ENCODE assay signal across 25 cellular contexts in the genomic region with DNA sequence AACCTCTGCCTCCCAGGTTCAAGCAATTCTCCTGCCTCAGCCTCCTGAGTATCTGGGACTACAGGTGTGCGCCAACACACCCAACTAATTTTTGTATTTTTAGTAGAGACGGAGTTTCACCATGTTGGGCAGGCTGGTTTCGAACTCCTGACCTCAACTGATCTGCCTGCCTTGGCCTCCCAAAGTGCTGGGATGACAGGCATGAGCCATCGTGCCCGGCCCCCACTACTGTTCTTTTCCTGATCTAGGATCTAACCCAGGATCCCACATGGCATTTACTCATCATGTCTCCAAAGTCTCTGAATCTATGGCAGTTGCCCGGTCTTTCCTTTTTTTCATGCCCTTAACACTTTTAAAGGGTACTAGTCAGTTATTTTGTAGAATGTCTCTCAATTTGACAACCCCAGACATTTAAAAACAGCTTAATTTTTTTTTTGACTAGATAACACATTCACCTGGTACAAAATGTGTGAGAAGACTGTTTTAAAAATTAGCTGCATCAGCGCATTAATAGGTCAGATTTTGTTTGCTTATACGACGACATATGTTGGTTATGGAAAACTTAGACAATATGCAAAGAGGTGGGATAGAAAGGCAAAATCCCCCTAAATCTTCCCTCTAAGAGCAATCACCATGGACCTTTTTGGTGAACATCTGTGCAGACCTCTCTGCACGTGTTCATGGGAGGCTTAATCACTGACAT. TPM values are rescaled to one million over a fixed set of nuclear protein-coding genes. Genes with fewer than 3 reads are reported as not detected.
DNase-seq lines count a peak whose midpoint lies in the region; ATAC-seq, FAIRE-seq and TF ChIP-seq lines count a peak whose summit lies in the region.
"Had no signal": no experiment of that assay in that cellular context is flagged by ENCODE, and none has a peak within 500 bp of the region (broad histone marks: within the 10 kb centered on the region; RNA-seq: fewer than 3 reads in every experiment).

No MANE protein-coding gene starts in this region.

- no peak overlapping the region for H3K4me3 Mint-ChIP-seq in CD14-positive monocyte

- no peak for TF ChIP-seq CTCF in RWPE2 (IDR thresholded peaks at IDR 0.05; ENCODE audit: poor library complexity, severe bottlenecking)
- no peak for TF ChIP-seq CTCF in coronary artery (IDR thresholded peaks at IDR 0.05)
- TF ChIP-seq CTCF in prostate gland (IDR thresholded peaks at IDR 0.05) = no peak
- TF ChIP-seq CTCF in upper lobe of left lung (IDR thresholded peaks at IDR 0.05) = no peak
- TF ChIP-seq CTCF in CD14-positive monocyte (IDR thresholded peaks at IDR 0.05) = no peak

- FAIRE-seq in frontal cortex (lab: Jason Lieb, UNC) = no peak
- FAIRE-seq: D721Med, endometrium, G401.6 had no signal

- H3K9me3 Mint-ChIP-seq in CD14-positive monocyte = peaks cover 0 to 3% (median 0%) of the 10 kb centered on the region in 7 donors
- H3K9me3 Mint-ChIP-seq: natural killer cell had no signal

- H3K27ac ChIP-seq in RWPE2 (ENCODE audit: poor library complexity, severe bottlenecking) = peak overlapping the region; percentile 63
- H3K27ac ChIP-seq in coronary artery = peak overlapping the region; percentile 97 to 99
- H3K27ac ChIP-seq in prostate gland = peak overlapping the region; percentile 87 to 94
- peak overlapping the region; percentile 80 to 89 (median 86) for H3K27ac ChIP-seq in upper lobe of left lung
- H3K27ac ChIP-seq: BLaER1 had no signal

- ATAC-seq in RWPE2 (ENCODE audit: low read depth) (no peak), upper lobe of left lung (ENCODE audit: low FRiP score in 2 of 2) (no peak), GM19455 (IDR thresholded peaks at IDR 0.05; ENCODE audit: unreplicated experiment) (no peak)
- ATAC-seq: natural killer cell; stimulated activated naive CD8-positive, alpha-beta T cell treated with anti-CD3 and anti-CD28 coated beads, Interleukin-15, Interleukin-2, amounts not matched to agents 100 U/mL and 50 U/mL, for 24 hours had no signal

- TF ChIP-seq POLR2A in prostate gland (IDR thresholded peaks at IDR 0.05) (no peak), upper lobe of left lung (IDR thresholded peaks at IDR 0.05) (no peak)

- no peak overlapping the region for H3K27ac Mint-ChIP-seq in CD14-positive monocyte

- intact Hi-C loops in prostate gland (cut with DNase I) (loop anchor here (2.0 to 5.0 kb wide), 3 partner anchors 36 to 74 kb away; a partner anchor contains a TSS), CD14-positive monocyte (cut with micrococcal nuclease) (no loop called here)

- WGBS in prostate gland = 92% methylated on average over 10 of the region's 10 CpGs
- 92 to 96% methylated on average over 10 of the region's 10 CpGs for WGBS in upper lobe of left lung, 2 donors

- H3K36me3 ChIP-seq in RWPE2 (ENCODE audit: low read depth) = peaks cover 78% of the 10 kb centered on the region
- peaks cover 10% of the 10 kb centered on the region in 2 donors for H3K36me3 ChIP-seq in prostate gland
- H3K36me3 ChIP-seq in upper lobe of left lung = peaks cover 12 to 87% (median 65%) of the 10 kb centered on the region in 4 donors

- peaks cover 65 to 90% of the 10 kb centered on the region in 2 donors for H3K36me3 Mint-ChIP-seq in CD14-positive monocyte

- no peak for TF ChIP-seq EP300 in upper lobe of left lung (IDR thresholded peaks at IDR 0.05)

- peaks cover 31% of the 10 kb centered on the region for H3K4me1 Mint-ChIP-seq in CD14-positive monocyte

- H3K4me1 ChIP-seq in RWPE2 (ENCODE audit: insufficient read depth, poor library complexity, severe bottlenecking) = peaks cover 9% of the 10 kb centered on the region
- no peaks in the 10 kb centered on the region for H3K4me1 ChIP-seq in prostate gland (replicated peaks)
- H3K4me1 ChIP-seq in upper lobe of left lung = peaks cover 47 to 71% (median 66%) of the 10 kb centered on the region in 4 donors

- H3K4me3 ChIP-seq in RWPE2 (ENCODE audit: severe bottlenecking) = no peak overlapping the region
- H3K4me3 ChIP-seq in coronary artery = no peak overlapping the region
- H3K4me3 ChIP-seq in prostate gland = no peak overlapping the region
- H3K4me3 ChIP-seq in upper lobe of left lung = no peak overlapping the region
- H3K4me3 ChIP-seq: BLaER1, lung, MG63 had no signal

- DNase-seq in RWPE2 (ENCODE audit: low spot score) = no peak
- no peak for DNase-seq in coronary artery (ENCODE audit: low spot score)
- DNase-seq in prostate gland (ENCODE audit: low spot score) = no peak
- DNase-seq in upper lobe of left lung = no peak
- no peak for DNase-seq in frontal cortex (ENCODE audit: low spot score in 2 of 2)
- no peak for DNase-seq in CD14-positive monocyte (ENCODE audit: low spot score)
- DNase-seq: activated CD4-positive, alpha-beta T cell treated with anti-CD3 and anti-CD28 coated beads for 48 hours; activated CD8-positive, alpha-beta memory T cell treated with anti-CD3 and anti-CD28 coated beads, Interleukin-2, amount 50 U/mL, for 4 hours; activated gamma-delta T cell; amygdala; cerebellar nuclear complex; natural killer cell; NCI-H1930; NCI-H526 treated with DMSO at 0.1 percent for 48 hours; SK-N-SH; stimulated activated CD4-positive, alpha-beta T cell treated with anti-CD3 and anti-CD28 coated beads, Interleukin-15, amount 100 ng/mL, for 24 hours; stimulated activated naive CD8-positive, alpha-beta T cell treated with anti-CD3 and anti-CD28 coated beads, Interleukin-15, Interleukin-2, amounts not matched to agents 100 U/mL and 50 U/mL, for 24 hours; T1000 had no signal

- peaks cover 0 to 1% (median 0%) of the 10 kb centered on the region in 3 donors for H3K27me3 Mint-ChIP-seq in CD14-positive monocyte (ENCODE audit: low read depth in 3 of 3)

- no peaks in the 10 kb centered on the region for H3K9me3 ChIP-seq in RWPE2 (ENCODE audit: severe bottlenecking)
- no peaks in the 10 kb centered on the region for H3K9me3 ChIP-seq in prostate gland
- no peaks in the 10 kb centered on the region for H3K9me3 ChIP-seq in upper lobe of left lung
- H3K9me3 ChIP-seq: BLaER1, SK-N-SH had no signal

- H3K27me3 ChIP-seq in RWPE2 (ENCODE audit: insufficient read depth, poor library complexity, severe bottlenecking) (no peaks in the 10 kb centered on the region), prostate gland (replicated peaks; ENCODE audit: insufficient read depth) (no peaks in the 10 kb centered on the region), upper lobe of left lung (no peaks in the 10 kb centered on the region)
- H3K27me3 ChIP-seq: BLaER1, MG63 had no signal

RNA-seq across cellular contexts. Expression of a gene that starts 46.5 kb away (rescaled TPM):
- total RNA-seq in prostate gland = 10 to 100 TPM; 64.3 to 85.1 TPM
- 100 to 1,000 TPM in 5 of 6 donors, 10 to 100 TPM in 1; 96.4 to 480 (median 362) TPM for total RNA-seq in upper lobe of left lung
- 15.1 TPM for total RNA-seq in frontal cortex
- 10 to 100 TPM; 63.8 to 66.9 TPM for polyA plus RNA-seq in CD14-positive monocyte

RNA-seq across cellular contexts. Expression of a gene that starts 55.6 kb away (rescaled TPM):
- total RNA-seq in prostate gland (100 to 1,000 TPM; 390 to 690 TPM), upper lobe of left lung (100 to 1,000 TPM; 217 to 935 (median 648) TPM), frontal cortex (24.5 TPM)
- 100 to 1,000 TPM in 1 of 2 donors, 10 to 100 TPM in 1; 95.8 to 187 TPM for polyA plus RNA-seq in CD14-positive monocyte
